1 cellular context compared by ENCODE assay signal in genomic region chr1:147760481-147761260, GRCh38.
TF ChIP-seq lines count a peak whose summit lies in the region.

GJA5 (minus strand) TSS chr1:147760602; CDS start chr1:147759238, 1,364 bp downstream.

TF ChIP-seq in GM23338, 12 proteins besides CTCF, POLR2A, EP300 and RAD21 (continued from another document):
- TF ChIP-seq ZNF462 (CRISPR knock-in tag; IDR thresholded peaks at IDR 0.05) (no peak), REST (IDR thresholded peaks at IDR 0.05; ENCODE audit: unreplicated experiment) (no peak)
